1 cellular context compared by ENCODE assay signal in genomic region chr17:63741251-63742049, GRCh38.
TF ChIP-seq lines count a peak whose summit lies in the region.

Gene STRADA, minus strand, starts transcription at chr17:63741799. Its CDS starts 13,430 bp downstream, at chr17:63728369.

TF ChIP-seq in SK-N-SH, 30 proteins besides CTCF, POLR2A, EP300 and RAD21 (continued from another document):
- TF ChIP-seq RFX5 (IDR thresholded peaks at IDR 0.05; ENCODE audit: low read length), result no peak; the same call in 1 of the 2 replicates
- TF ChIP-seq NFIC (IDR thresholded peaks at IDR 0.05; ENCODE audit: borderline replicate concordance), result peak; percentile 25; the same call in 1 of the 2 replicates
- TF ChIP-seq TCF12 (IDR thresholded peaks at IDR 0.05), result peak; percentile 40; the same call in 1 of the 2 replicates
- TF ChIP-seq YY1 (IDR thresholded peaks at IDR 0.05; ENCODE audit: low read depth), result peak; percentile 68
- peak; percentile 87 for TF ChIP-seq MXI1 (IDR thresholded peaks at IDR 0.05; ENCODE audit: low read depth, low read length)
- no peak for TF ChIP-seq IRF3 (IDR thresholded peaks at IDR 0.05; ENCODE audit: low read depth, low read length)
- TF ChIP-seq EZH2phosphoT487 (IDR thresholded peaks at IDR 0.05; ENCODE audit: borderline replicate concordance, low read depth), result no peak
- no peak for TF ChIP-seq JUND (IDR thresholded peaks at IDR 0.05)
- no peak for TF ChIP-seq MEF2A (IDR thresholded peaks at IDR 0.05; ENCODE audit: borderline replicate concordance, low read depth)
- peak; percentile 89 for TF ChIP-seq NRF1 (IDR thresholded peaks at IDR 0.05; ENCODE audit: low read depth, low read length)
- peak; percentile 90 for TF ChIP-seq TAF1 (IDR thresholded peaks at IDR 0.05; ENCODE audit: borderline replicate concordance, low read depth, low read length)
- TF ChIP-seq RCOR1 (IDR thresholded peaks at IDR 0.05; ENCODE audit: low read length), result no peak
- peak; percentile 95; the same call in 1 of the 2 replicates for TF ChIP-seq MAX (IDR thresholded peaks at IDR 0.05; ENCODE audit: low read depth)
- TF ChIP-seq ELF1 (IDR thresholded peaks at IDR 0.05), result peak; percentile 91
- peak; percentile 32; the same call in 1 of the 2 replicates for TF ChIP-seq PBX3 (IDR thresholded peaks at IDR 0.05)
- TF ChIP-seq FOXM1 (IDR thresholded peaks at IDR 0.05; ENCODE audit: low read depth), result no peak
- TF ChIP-seq SMC3 (IDR thresholded peaks at IDR 0.05; ENCODE audit: low read depth, low read length), result peak; percentile 25; the same call in 1 of the 2 replicates
- TF ChIP-seq TEAD4 (IDR thresholded peaks at IDR 0.05; ENCODE audit: borderline replicate concordance, insufficient read depth), result no peak; the same call in 1 of the 2 replicates
TF ChIP-seq in SK-N-SH: peak in this region for 14.
